ENCODE assay signal across 11 cellular contexts in genomic region chr6:4848382-4849068, GRCh38.
A peak's percentile ranks its signal among the peaks of the same experiment; 100 is the strongest.
DNase-seq lines count a peak whose midpoint lies in the region; ATAC-seq and TF ChIP-seq lines count a peak whose summit lies in the region.
"Had no signal": no experiment of that assay in that cellular context is flagged by ENCODE, and none has a peak within 500 bp of the region (broad histone marks: within the 10 kb centered on the region; RNA-seq: fewer than 3 reads in every experiment).

No MANE protein-coding gene starts in this region.

- H3K36me3 Mint-ChIP-seq in activated CD4-positive, alpha-beta T cell treated with anti-CD3 and anti-CD28 coated beads for 36 hours (ENCODE audit: low read depth): peaks cover 10% of the 10 kb centered on the region
- peaks cover 4% of the 10 kb centered on the region for H3K36me3 Mint-ChIP-seq in activated CD4-positive, alpha-beta T cell treated with anti-CD3 and anti-CD28 coated beads, Interleukin-2, amount 10 ng/mL, durations not matched to agents 24 days and 14 days (ENCODE audit: low read depth)
- H3K36me3 Mint-ChIP-seq in stimulated activated naive B cell treated with anti-CD40 and anti-IgM and Interleukin-4, amounts not matched to agents 10 μg/mL and 1 μg/mL and 100 μg/mL, for 72 hours: peaks cover 10 to 13% of the 10 kb centered on the region in 2 donors
- H3K36me3 Mint-ChIP-seq: CD4-positive, CD25-positive, alpha-beta regulatory T cell had no signal

- peak; percentile 24 for DNase-seq in activated CD4-positive, alpha-beta T cell treated with anti-CD3 and anti-CD28 coated beads for 36 hours
- no peak for DNase-seq in activated CD4-positive, alpha-beta T cell treated with anti-CD3 and anti-CD28 coated beads, Interleukin-2, amount 10 ng/mL, durations not matched to agents 24 days and 14 days
- DNase-seq in Peyer's patch (peak in 2 of 3 donors; percentile 21 to 56), glomerular endothelial cell (ENCODE audit: extremely low read depth, low read depth, low spot score) (peak; percentile 4), NCI-H2227 (lab: John Stamatoyannopoulos, UW; ENCODE audit: unreplicated experiment) (no peak), HuH-7.5 (ENCODE audit: low spot score) (no peak), NCI-H2029 treated with DMSO at 0.1 percent for 48 hours (lab: John Stamatoyannopoulos, UW) (no peak)
- no peak for DNase-seq in stimulated activated naive B cell treated with anti-CD40 and anti-IgM and Interleukin-4, amounts not matched to agents 10 μg/mL and 1 μg/mL and 100 μg/mL, for 72 hours
- DNase-seq: CD4-positive, CD25-positive, alpha-beta regulatory T cell; central memory CD4-positive, alpha-beta T cell; T-helper 9 cell had no signal

- no peaks in the 10 kb centered on the region for H3K36me3 ChIP-seq in Peyer's patch

- intact Hi-C loops in activated CD4-positive, alpha-beta T cell treated with anti-CD3 and anti-CD28 coated beads for 36 hours (cut with DNase I, micrococcal nuclease): no loop called here
- intact Hi-C loops in activated CD4-positive, alpha-beta T cell treated with anti-CD3 and anti-CD28 coated beads, Interleukin-2, amount 10 ng/mL, durations not matched to agents 24 days and 14 days (cut with micrococcal nuclease): no loop called here

- H3K27ac ChIP-seq in Peyer's patch: no peak overlapping the region

- CTCF ChIA-PET in activated CD4-positive, alpha-beta T cell treated with anti-CD3 and anti-CD28 coated beads for 36 hours (lab: Charles Lee): interaction anchor here (0.6 to 0.8 kb wide), 2 partner anchors 13 to 775 kb away, joined by 3 to 4 read pairs; no protein-coding TSS in a partner anchor

- H3K9me3 ChIP-seq in Peyer's patch: peaks cover 0 to 8% (median 0%) of the 10 kb centered on the region in 4 donors

- H3K4me3 Mint-ChIP-seq in activated CD4-positive, alpha-beta T cell treated with anti-CD3 and anti-CD28 coated beads for 36 hours: no peak overlapping the region
- no peak overlapping the region for H3K4me3 Mint-ChIP-seq in activated CD4-positive, alpha-beta T cell treated with anti-CD3 and anti-CD28 coated beads, Interleukin-2, amount 10 ng/mL, durations not matched to agents 24 days and 14 days
- H3K4me3 Mint-ChIP-seq in stimulated activated naive B cell treated with anti-CD40 and anti-IgM and Interleukin-4, amounts not matched to agents 10 μg/mL and 1 μg/mL and 100 μg/mL, for 72 hours: no peak overlapping the region

- H3K4me1 Mint-ChIP-seq in activated CD4-positive, alpha-beta T cell treated with anti-CD3 and anti-CD28 coated beads for 36 hours: peaks cover 47% of the 10 kb centered on the region
- peaks cover 3% of the 10 kb centered on the region for H3K4me1 Mint-ChIP-seq in activated CD4-positive, alpha-beta T cell treated with anti-CD3 and anti-CD28 coated beads, Interleukin-2, amount 10 ng/mL, durations not matched to agents 24 days and 14 days
- H3K4me1 Mint-ChIP-seq in stimulated activated naive B cell treated with anti-CD40 and anti-IgM and Interleukin-4, amounts not matched to agents 10 μg/mL and 1 μg/mL and 100 μg/mL, for 72 hours: peaks cover 28 to 48% of the 10 kb centered on the region in 2 donors

- H3K27me3 ChIP-seq in Peyer's patch: no peaks in the 10 kb centered on the region

- peaks cover 6% of the 10 kb centered on the region for H3K9me3 Mint-ChIP-seq in activated CD4-positive, alpha-beta T cell treated with anti-CD3 and anti-CD28 coated beads for 36 hours (ENCODE audit: low read depth)
- peaks cover 3% of the 10 kb centered on the region for H3K9me3 Mint-ChIP-seq in activated CD4-positive, alpha-beta T cell treated with anti-CD3 and anti-CD28 coated beads, Interleukin-2, amount 10 ng/mL, durations not matched to agents 24 days and 14 days
- peaks cover 9 to 10% of the 10 kb centered on the region in 2 donors for H3K9me3 Mint-ChIP-seq in stimulated activated naive B cell treated with anti-CD40 and anti-IgM and Interleukin-4, amounts not matched to agents 10 μg/mL and 1 μg/mL and 100 μg/mL, for 72 hours

- peaks cover 0 to 15% (median 0%) of the 10 kb centered on the region in 4 donors for H3K4me1 ChIP-seq in Peyer's patch

- no peaks in the 10 kb centered on the region for H3K27me3 Mint-ChIP-seq in activated CD4-positive, alpha-beta T cell treated with anti-CD3 and anti-CD28 coated beads for 36 hours
- no peaks in the 10 kb centered on the region for H3K27me3 Mint-ChIP-seq in activated CD4-positive, alpha-beta T cell treated with anti-CD3 and anti-CD28 coated beads, Interleukin-2, amount 10 ng/mL, durations not matched to agents 24 days and 14 days
- H3K27me3 Mint-ChIP-seq in stimulated activated naive B cell treated with anti-CD40 and anti-IgM and Interleukin-4, amounts not matched to agents 10 μg/mL and 1 μg/mL and 100 μg/mL, for 72 hours: no peaks in the 10 kb centered on the region
- H3K27me3 Mint-ChIP-seq: CD4-positive, CD25-positive, alpha-beta regulatory T cell had no signal

- TF ChIP-seq POLR2A in Peyer's patch (IDR thresholded peaks at IDR 0.05): no peak

- no peak overlapping the region for H3K27ac Mint-ChIP-seq in activated CD4-positive, alpha-beta T cell treated with anti-CD3 and anti-CD28 coated beads for 36 hours
- H3K27ac Mint-ChIP-seq in activated CD4-positive, alpha-beta T cell treated with anti-CD3 and anti-CD28 coated beads, Interleukin-2, amount 10 ng/mL, durations not matched to agents 24 days and 14 days: no peak overlapping the region
- H3K27ac Mint-ChIP-seq in stimulated activated naive B cell treated with anti-CD40 and anti-IgM and Interleukin-4, amounts not matched to agents 10 μg/mL and 1 μg/mL and 100 μg/mL, for 72 hours: no peak overlapping the region

- ATAC-seq in activated CD4-positive, alpha-beta T cell treated with anti-CD3 and anti-CD28 coated beads for 36 hours: no peak
- peak; percentile 31 to 53 for ATAC-seq in stimulated activated naive B cell treated with anti-CD40 and anti-IgM and Interleukin-4, amounts not matched to agents 10 μg/mL and 1 μg/mL and 100 μg/mL, for 72 hours (replicated peaks)

- no peak overlapping the region for H3K4me3 ChIP-seq in Peyer's patch

- POLR2A ChIA-PET in activated CD4-positive, alpha-beta T cell treated with anti-CD3 and anti-CD28 coated beads for 36 hours (lab: Charles Lee): no interaction called here

- TF ChIP-seq CTCF in Peyer's patch (IDR thresholded peaks at IDR 0.05): peak in 4 of 6 experiments; percentile 24 to 59 (median 46)

Comparison
In these comparisons a context has a peak if more than half of its experiments do, and no peak if none do; other contexts are left out.
1. DNase-seq: peak in activated CD4-positive, alpha-beta T cell treated with anti-CD3 and anti-CD28 coated beads for 36 hours (single experiment), Peyer's patch (2 of 3) and glomerular endothelial cell (single experiment); none in activated CD4-positive, alpha-beta T cell treated with anti-CD3 and anti-CD28 coated beads, Interleukin-2, amount 10 ng/mL, durations not matched to agents 24 days and 14 days (single experiment), stimulated activated naive B cell treated with anti-CD40 and anti-IgM and Interleukin-4, amounts not matched to agents 10 μg/mL and 1 μg/mL and 100 μg/mL, for 72 hours (single experiment), NCI-H2227 (single experiment), HuH-7.5 (single experiment) and NCI-H2029 treated with DMSO at 0.1 percent for 48 hours (single experiment).